In genomic region chr2:159617080-159617479, GRCh38 we compare ENCODE assay signal across 8 cellular contexts. TPM values are rescaled to one million over a fixed set of nuclear protein-coding genes. Genes with fewer than 3 reads are reported as not detected.
DNase-seq lines count a peak whose midpoint lies in the region; ATAC-seq, FAIRE-seq and TF ChIP-seq lines count a peak whose summit lies in the region.

No MANE protein-coding gene starts in this region.

- H3F3A ChIP-seq in smooth muscle cell (ENCODE audit: low read depth): peaks cover 6% of the 10 kb centered on the region

- dilution Hi-C loops in keratinocyte (cut with MboI; ENCODE audit: extremely low pct_ligation_motif_present, low sequenced_read_pairs): loop anchor here (25.0 kb wide), 1 partner anchor 95 kb away; the partner anchor contains the start of gene MARCHF7

- POLR2A ChIA-PET in HEK293 (lab: Yijun Ruan, JAX): interaction anchor here (1.5 to 6.0 kb wide), 2 partner anchors 95 to 331 kb away, joined by 4 to 64 read pairs; partner anchors contain the start of genes MARCHF7 and WDSUB1

- H3K4me3 ChIP-seq in HEK293 (ENCODE audit: low read depth, low read length) (peak overlapping the region; percentile 93), astrocyte of the cerebellum (ENCODE audit: low read depth, low read length) (peak overlapping the region; percentile 78), keratinocyte (ENCODE audit: control insufficient read depth in 2 of 3, extremely low read depth in 1 of 3, insufficient read depth in 2 of 3, low read depth in 1 of 3, low read length in 3 of 3) (peak overlapping the region; percentile 75 to 95 (median 91)), smooth muscle cell (peak overlapping the region; percentile 96)

- H3K9ac ChIP-seq in keratinocyte (ENCODE audit: control insufficient read depth, extremely low read depth, insufficient read depth, low read length): peak overlapping the region; percentile 97
- peak overlapping the region; percentile 97 for H3K9ac ChIP-seq in smooth muscle cell (ENCODE audit: low read depth)

- in situ Hi-C loops in astrocyte of the cerebellum (cut with HindIII; ENCODE audit: low sequenced_read_pairs): no loop called here

- H3K79me2 ChIP-seq in keratinocyte (ENCODE audit: control insufficient read depth, insufficient read depth, low read length) (peaks cover 21% of the 10 kb centered on the region), smooth muscle cell (ENCODE audit: low read depth) (peaks cover 39% of the 10 kb centered on the region)

- WGBS in smooth muscle cell (ENCODE audit: low lambda C conversion rate): 7% methylated on average over 4 of the region's 4 CpGs

- no peaks in the 10 kb centered on the region for H3K9me1 ChIP-seq in keratinocyte (ENCODE audit: control insufficient read depth, extremely low read depth, insufficient read depth, low read length)

- H3K4me2 ChIP-seq in keratinocyte (ENCODE audit: control insufficient read depth, extremely low read depth, insufficient read depth, low read depth, low read length) (peak overlapping the region; percentile 99), smooth muscle cell (peak overlapping the region; percentile 98)

- no peak for FAIRE-seq in keratinocyte (lab: Jason Lieb, UNC)

- H3K9me3 ChIP-seq in HEK293 (ENCODE audit: control insufficient read depth, insufficient read depth, low read depth, low read length) (no peaks in the 10 kb centered on the region), keratinocyte (ENCODE audit: control insufficient read depth, low read depth, low read length) (no peaks in the 10 kb centered on the region), smooth muscle cell (replicated peaks; ENCODE audit: low read depth) (no peaks in the 10 kb centered on the region)

- no peak overlapping the region for H3K27ac ChIP-seq in HEK293 (ENCODE audit: extremely low read depth, low read depth, low read length)
- peak overlapping the region; percentile 99 for H3K27ac ChIP-seq in keratinocyte (ENCODE audit: control insufficient read depth, insufficient read depth, low read length)
- peak overlapping the region; percentile 99 for H3K27ac ChIP-seq in smooth muscle cell (ENCODE audit: low read depth)

- no peaks in the 10 kb centered on the region for H4K20me1 ChIP-seq in keratinocyte (ENCODE audit: control insufficient read depth, extremely low read depth, insufficient read depth, low read length)
- H4K20me1 ChIP-seq in smooth muscle cell (ENCODE audit: low read depth): no peaks in the 10 kb centered on the region

- H3K4me1 ChIP-seq in HEK293 (ENCODE audit: control insufficient read depth, insufficient read depth, low read length): peaks cover 23% of the 10 kb centered on the region
- peaks cover 16% of the 10 kb centered on the region for H3K4me1 ChIP-seq in keratinocyte (ENCODE audit: control insufficient read depth, extremely low read depth, insufficient read depth, low read length)
- peaks cover 46% of the 10 kb centered on the region for H3K4me1 ChIP-seq in smooth muscle cell (ENCODE audit: low read depth)

- H2AFZ ChIP-seq in keratinocyte (ENCODE audit: control insufficient read depth, low read length) (peak overlapping the region; percentile 79), smooth muscle cell (ENCODE audit: low read depth) (peak overlapping the region; percentile 86)

- H3K27me3 ChIP-seq in keratinocyte (ENCODE audit: control insufficient read depth, extremely low read depth, insufficient read depth, low read length) (no peaks in the 10 kb centered on the region), smooth muscle cell (ENCODE audit: low read depth) (no peaks in the 10 kb centered on the region)

- no peak for DNase-seq in astrocyte of the cerebellum (ENCODE audit: low read depth)
- no peak for DNase-seq in keratinocyte (ENCODE audit: low read depth, low spot score)
- DNase-seq in smooth muscle cell (lab: John Stamatoyannopoulos, UW; ENCODE audit: unreplicated experiment): no peak
- DNase-seq in COR-L47 (lab: John Stamatoyannopoulos, UW): no peak
- no peak for DNase-seq in NCI-H1436 (lab: John Stamatoyannopoulos, UW)

- CTCF ChIA-PET in HEK293 (lab: Yijun Ruan, JAX): interaction anchor here (1.0 kb wide), 1 partner anchor 95 kb away, joined by 8 read pairs; the partner anchor contains the start of gene MARCHF7

- H3K36me3 ChIP-seq in HEK293 (ENCODE audit: control insufficient read depth in 2 of 2, insufficient read depth in 1 of 2, low read length in 2 of 2) (no peaks in the 10 kb centered on the region), keratinocyte (ENCODE audit: control insufficient read depth in 2 of 2, extremely low read depth in 1 of 2, insufficient read depth in 2 of 2, low read length in 2 of 2) (no peaks in the 10 kb centered on the region), smooth muscle cell (ENCODE audit: low read depth) (no peaks in the 10 kb centered on the region)

- TF ChIP-seq CTCF in HEK293 (tag by site-specific recombination; IDR thresholded peaks at IDR 0.05): no peak
- TF ChIP-seq CTCF in astrocyte of the cerebellum (IDR thresholded peaks at IDR 0.05; ENCODE audit: low read depth, low read length, missing control alignments): no peak
- no peak for TF ChIP-seq CTCF in keratinocyte (optimal IDR thresholded peaks at IDR 0.05 in 1 of 3, IDR thresholded peaks at IDR 0.05 in 1 of 3, conservative IDR thresholded peaks at IDR 0.05 in 1 of 3; ENCODE audit: extremely low read depth in 1 of 3, insufficient read depth in 2 of 3, low read length in 3 of 3)
- no peak for TF ChIP-seq CTCF in smooth muscle cell (IDR thresholded peaks at IDR 0.05; ENCODE audit: borderline replicate concordance, insufficient read depth, poor library complexity, severe bottlenecking)

- ATAC-seq in GM18867 (IDR thresholded peaks at IDR 0.05; ENCODE audit: unreplicated experiment): no peak
- ATAC-seq in HG03097 (IDR thresholded peaks at IDR 0.05; ENCODE audit: low FRiP score, unreplicated experiment): no peak

TF ChIP-seq in HEK293, 187 proteins besides CTCF, POLR2A, EP300 and RAD21:
- TF ChIP-seq SETDB1 (IDR thresholded peaks at IDR 0.05; ENCODE audit: insufficient read length, low read length): no peak
- no peak for TF ChIP-seq ZNF23 (tag by site-specific recombination; IDR thresholded peaks at IDR 0.05; ENCODE audit: borderline replicate concordance)
- no peak for TF ChIP-seq ZNF280D (tag by site-specific recombination; IDR thresholded peaks at IDR 0.05)
- no peak for TF ChIP-seq ZNF175 (tag by site-specific recombination; IDR thresholded peaks at IDR 0.05)
- 0 out of 2 replicates have a peak, but pooled peaks have one; percentile 5 for TF ChIP-seq PRDM6 (tag by site-specific recombination; IDR thresholded peaks at IDR 0.05)
TF ChIP-seq in HEK293: peak in this region for 1.

RNA-seq across cellular contexts. Expression of gene BAZ2B, which starts 0.7 kb away (rescaled TPM):
- 25.1 to 31.3 TPM (median 27.0 TPM) in 3 replicates for polyA plus RNA-seq in keratinocyte
- 107 TPM for polyA plus RNA-seq in keratinocyte (2011; ENCODE audit: low read depth)
- 11.0 and 17.6 TPM in 2 replicates for polyA plus RNA-seq in keratinocyte (2011; cell fraction: cytosol; rRNA removed)
- polyA plus RNA-seq in keratinocyte (2011; cell fraction: nucleus; rRNA removed): 51.9 and 64.4 TPM in 2 replicates
- 23.6 and 33.9 TPM in 2 replicates for polyA plus RNA-seq in keratinocyte (2012; ENCODE audit: low replicate concordance)
- 33.1 to 121 TPM (median 114 TPM) in 3 replicates for polyA minus RNA-seq in keratinocyte
- 16.5 TPM for polyA minus RNA-seq in keratinocyte (2011; cell fraction: cytosol; rRNA and poly(A)+ RNA removed)
- polyA minus RNA-seq in keratinocyte (2011; cell fraction: nucleus; rRNA and poly(A)+ RNA removed): 70.9 and 159 TPM in 2 replicates
- 58.5 and 81.3 TPM in 2 replicates for total RNA-seq in smooth muscle cell
- 27.7 and 40.9 TPM in 2 replicates for polyA plus RNA-seq in smooth muscle cell
